8 cellular contexts compared by ENCODE assay signal in the genomic region with DNA sequence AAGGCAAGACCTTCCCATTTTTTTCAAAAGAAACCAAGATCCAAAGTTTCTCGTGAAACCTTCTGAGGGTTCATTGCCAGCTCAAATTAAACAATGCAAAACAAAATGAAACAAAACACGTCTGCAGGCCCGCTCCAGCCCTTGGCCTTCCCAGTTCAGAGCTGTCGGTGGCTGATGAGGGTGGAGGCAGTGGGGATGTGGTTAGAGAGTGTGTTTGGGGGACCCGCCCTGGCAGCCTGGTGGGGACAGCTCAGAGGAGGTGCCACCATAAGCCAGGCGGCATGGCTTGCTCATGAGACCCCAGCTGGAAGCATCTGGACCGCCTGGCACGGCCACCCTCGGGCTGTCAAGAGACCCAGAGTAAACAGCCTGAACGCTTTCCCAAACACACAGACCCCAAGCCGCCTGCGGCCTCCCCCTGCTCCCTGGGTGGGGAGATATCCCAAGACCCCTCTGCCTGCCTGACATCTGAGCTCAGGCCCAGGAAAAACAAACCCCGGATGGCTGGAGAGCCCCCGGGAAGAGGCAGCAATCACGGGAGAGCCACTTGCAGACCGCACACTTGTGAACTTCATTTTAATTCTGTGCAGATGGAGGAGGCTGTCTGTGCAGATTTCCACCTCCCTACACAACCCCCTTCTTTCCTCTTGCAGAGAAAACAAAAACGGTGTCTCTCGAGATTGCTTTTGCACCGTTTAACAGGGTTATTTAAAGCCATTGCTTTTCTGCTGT. TPM values are rescaled to one million over a fixed set of nuclear protein-coding genes. Genes with fewer than 3 reads are reported as not detected.
DNase-seq lines count a peak whose midpoint lies in the region; ATAC-seq, FAIRE-seq and TF ChIP-seq lines count a peak whose summit lies in the region.

No MANE protein-coding gene starts in this region.

- no peaks in the 10 kb centered on the region for H3K79me2 ChIP-seq in astrocyte (ENCODE audit: insufficient read depth, low read length)

- no peaks in the 10 kb centered on the region for H4K20me1 ChIP-seq in astrocyte (ENCODE audit: insufficient read depth, low read length)

- peaks cover 3% of the 10 kb centered on the region for H3K36me3 Mint-ChIP-seq in astrocyte (ENCODE audit: low read depth, unreplicated experiment)
- no peaks in the 10 kb centered on the region for H3K36me3 Mint-ChIP-seq in nephron progenitor cell (ENCODE audit: low read depth)
- H3K36me3 Mint-ChIP-seq in progenitor cell of endocrine pancreas (ENCODE audit: insufficient read depth): no peaks in the 10 kb centered on the region

- peak overlapping the region; percentile 65 for H3K4me2 ChIP-seq in astrocyte (ENCODE audit: low read length)

- H3K27ac Mint-ChIP-seq in astrocyte (ENCODE audit: unreplicated experiment) (no peak overlapping the region), nephron progenitor cell (peak overlapping the region; percentile 42), progenitor cell of endocrine pancreas (no peak overlapping the region)

- no peak for TF ChIP-seq CTCF in RWPE2 (IDR thresholded peaks at IDR 0.05; ENCODE audit: poor library complexity, severe bottlenecking)
- no peak for TF ChIP-seq CTCF in astrocyte (IDR thresholded peaks at IDR 0.05; ENCODE audit: insufficient read depth, low read depth, low read length)
- TF ChIP-seq CTCF in nephron progenitor cell (IDR thresholded peaks at IDR 0.05): no peak
- TF ChIP-seq CTCF in progenitor cell of endocrine pancreas (IDR thresholded peaks at IDR 0.05; ENCODE audit: unreplicated experiment): no peak

- ATAC-seq in RWPE2 (ENCODE audit: low read depth) (peak; percentile 30; the same call in 2 of the 3 replicates), GM19452 (IDR thresholded peaks at IDR 0.05; ENCODE audit: unreplicated experiment) (no peak)

- H3K4me1 Mint-ChIP-seq in astrocyte (ENCODE audit: low read depth, unreplicated experiment) (peaks cover 4% of the 10 kb centered on the region), nephron progenitor cell (peaks cover 18% of the 10 kb centered on the region), progenitor cell of endocrine pancreas (ENCODE audit: low read depth) (peaks cover 2% of the 10 kb centered on the region)

- H3K4me3 Mint-ChIP-seq in astrocyte (ENCODE audit: unreplicated experiment) (no peak overlapping the region), nephron progenitor cell (no peak overlapping the region), progenitor cell of endocrine pancreas (ENCODE audit: low read depth) (no peak overlapping the region)

- no peak overlapping the region for H3K27ac ChIP-seq in RWPE2 (ENCODE audit: poor library complexity, severe bottlenecking)
- H3K27ac ChIP-seq in astrocyte (ENCODE audit: low read depth, low read length): no peak overlapping the region

- H3K4me1 ChIP-seq in RWPE2 (ENCODE audit: insufficient read depth, poor library complexity, severe bottlenecking): peaks cover 4% of the 10 kb centered on the region
- H3K4me1 ChIP-seq in astrocyte (ENCODE audit: insufficient read depth, low read length): no peaks in the 10 kb centered on the region

- H3K9me3 ChIP-seq in RWPE2 (ENCODE audit: severe bottlenecking): no peaks in the 10 kb centered on the region
- H3K9me3 ChIP-seq in astrocyte (ENCODE audit: insufficient read depth, low read depth, low read length): no peaks in the 10 kb centered on the region

- H2AFZ ChIP-seq in astrocyte (ENCODE audit: low read depth, low read length): peak overlapping the region; percentile 81

- DNase-seq in DMS79 treated with DMSO at 0.1 percent for 48 hours (lab: John Stamatoyannopoulos, UW) (peak; percentile 9), RWPE2 (ENCODE audit: low spot score) (no peak), astrocyte (ENCODE audit: low read depth) (no peak), nephron progenitor cell (peak; percentile 33), COLO668 (lab: John Stamatoyannopoulos, UW; ENCODE audit: unreplicated experiment) (no peak), progenitor cell of endocrine pancreas (ENCODE audit: low spot score, unreplicated experiment) (no peak), COLO829 (ENCODE audit: low spot score) (no peak)

- H3K27me3 ChIP-seq in RWPE2 (ENCODE audit: insufficient read depth, poor library complexity, severe bottlenecking) (no peaks in the 10 kb centered on the region), astrocyte (ENCODE audit: insufficient read depth, low read length) (no peaks in the 10 kb centered on the region)

- H3K27me3 Mint-ChIP-seq in astrocyte (ENCODE audit: low read depth, unreplicated experiment) (no peaks in the 10 kb centered on the region), nephron progenitor cell (ENCODE audit: low read depth, poor library complexity) (peaks cover 18% of the 10 kb centered on the region), progenitor cell of endocrine pancreas (peaks cover 3% of the 10 kb centered on the region)

- no peak for FAIRE-seq in astrocyte (lab: Jason Lieb, UNC)

- peak overlapping the region; percentile 11 for H3K9ac ChIP-seq in astrocyte (ENCODE audit: low read length)

- H3K4me3 ChIP-seq in RWPE2 (ENCODE audit: severe bottlenecking) (no peak overlapping the region), astrocyte (ENCODE audit: insufficient read depth, low read depth, low read length) (no peak overlapping the region)

- H3K9me3 Mint-ChIP-seq in astrocyte (ENCODE audit: unreplicated experiment) (peaks cover 4% of the 10 kb centered on the region), nephron progenitor cell (peaks cover 4% of the 10 kb centered on the region), progenitor cell of endocrine pancreas (ENCODE audit: low read depth) (peaks cover 3% of the 10 kb centered on the region)

- no peaks in the 10 kb centered on the region for H3K36me3 ChIP-seq in RWPE2 (ENCODE audit: low read depth)
- H3K36me3 ChIP-seq in astrocyte (ENCODE audit: insufficient read depth, low read length): no peaks in the 10 kb centered on the region

RNA-seq across cellular contexts. Expression of gene LITAF, which starts 35.4 kb away (rescaled TPM):
- total RNA-seq in astrocyte (113 and 120 TPM in 2 replicates), progenitor cell of endocrine pancreas (47.6 and 48.6 TPM in 2 replicates)

RNA-seq across cellular contexts. Expression of gene SNN, which starts 46.2 kb away (rescaled TPM):
- total RNA-seq in astrocyte (12.2 and 16.7 TPM in 2 replicates), progenitor cell of endocrine pancreas (80.6 and 80.9 TPM in 2 replicates)

Comparison
In these comparisons a context has a peak if more than half of its experiments do, and no peak if none do; other contexts are left out.
1. DNase-seq: peak in DMS79 treated with DMSO at 0.1 percent for 48 hours (single experiment) and nephron progenitor cell (single experiment); none in RWPE2 (single experiment), astrocyte (single experiment), COLO668 (single experiment), progenitor cell of endocrine pancreas (single experiment) and COLO829 (single experiment).